In genomic region chr11:5688482-5688881, GRCh38 we compare ENCODE assay signal across 2 cellular contexts.
TF ChIP-seq lines count a peak whose summit lies in the region.

No MANE protein-coding gene starts in this region.

TF ChIP-seq in SK-N-SH, 30 proteins besides CTCF, POLR2A, EP300 and RAD21 (continued from another document):
- TF ChIP-seq ELF1 (IDR thresholded peaks at IDR 0.05): no peak
- TF ChIP-seq, protein P1, sequence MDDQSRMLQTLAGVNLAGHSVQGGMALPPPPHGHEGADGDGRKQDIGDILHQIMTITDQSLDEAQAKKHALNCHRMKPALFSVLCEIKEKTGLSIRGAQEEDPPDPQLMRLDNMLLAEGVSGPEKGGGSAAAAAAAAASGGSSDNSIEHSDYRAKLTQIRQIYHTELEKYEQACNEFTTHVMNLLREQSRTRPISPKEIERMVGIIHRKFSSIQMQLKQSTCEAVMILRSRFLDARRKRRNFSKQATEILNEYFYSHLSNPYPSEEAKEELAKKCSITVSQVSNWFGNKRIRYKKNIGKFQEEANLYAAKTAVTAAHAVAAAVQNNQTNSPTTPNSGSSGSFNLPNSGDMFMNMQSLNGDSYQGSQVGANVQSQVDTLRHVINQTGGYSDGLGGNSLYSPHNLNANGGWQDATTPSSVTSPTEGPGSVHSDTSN (IDR thresholded peaks at IDR 0.05): no peak
- no peak for TF ChIP-seq TEAD4 (IDR thresholded peaks at IDR 0.05; ENCODE audit: borderline replicate concordance, insufficient read depth)
- no peak for TF ChIP-seq CHD2 (IDR thresholded peaks at IDR 0.05; ENCODE audit: low read length, partially characterized antibody)
- TF ChIP-seq RFX5 (IDR thresholded peaks at IDR 0.05; ENCODE audit: low read length): no peak
TF ChIP-seq in SK-N-SH: peak in this region for 0.

TF ChIP-seq in SK-N-SH treated with all-trans-retinoic acid at 6 μM for 48 hours, 23 proteins besides CTCF, POLR2A, EP300 and RAD21 (continued from another document):
- TF ChIP-seq ZFP3 (CRISPR knock-in tag; IDR thresholded peaks at IDR 0.05): no peak
- TF ChIP-seq ZNF565 (CRISPR knock-in tag; conservative IDR thresholded peaks at IDR 0.05; ENCODE audit: low read depth): no peak
- TF ChIP-seq CSRNP3 (CRISPR knock-in tag; IDR thresholded peaks at IDR 0.05): no peak
- no peak for TF ChIP-seq ISL1 (CRISPR knock-in tag; IDR thresholded peaks at IDR 0.05)
- no peak for TF ChIP-seq PATZ1 (CRISPR knock-in tag; IDR thresholded peaks at IDR 0.05; ENCODE audit: borderline replicate concordance)
- TF ChIP-seq SNAI2 (CRISPR knock-in tag; IDR thresholded peaks at IDR 0.05): no peak
- no peak for TF ChIP-seq ZNF70 (CRISPR knock-in tag; IDR thresholded peaks at IDR 0.05)
- TF ChIP-seq ZC3H10 (CRISPR knock-in tag; IDR thresholded peaks at IDR 0.05): no peak
- TF ChIP-seq, protein P2, sequence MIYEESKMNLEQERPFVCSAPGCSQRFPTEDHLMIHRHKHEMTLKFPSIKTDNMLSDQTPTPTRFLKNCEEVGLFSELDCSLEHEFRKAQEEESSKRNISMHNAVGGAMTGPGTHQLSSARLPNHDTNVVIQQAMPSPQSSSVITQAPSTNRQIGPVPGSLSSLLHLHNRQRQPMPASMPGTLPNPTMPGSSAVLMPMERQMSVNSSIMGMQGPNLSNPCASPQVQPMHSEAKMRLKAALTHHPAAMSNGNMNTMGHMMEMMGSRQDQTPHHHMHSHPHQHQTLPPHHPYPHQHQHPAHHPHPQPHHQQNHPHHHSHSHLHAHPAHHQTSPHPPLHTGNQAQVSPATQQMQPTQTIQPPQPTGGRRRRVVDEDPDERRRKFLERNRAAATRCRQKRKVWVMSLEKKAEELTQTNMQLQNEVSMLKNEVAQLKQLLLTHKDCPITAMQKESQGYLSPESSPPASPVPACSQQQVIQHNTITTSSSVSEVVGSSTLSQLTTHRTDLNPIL (CRISPR knock-in tag; IDR thresholded peaks at IDR 0.05; ENCODE audit: low read depth): no peak
- TF ChIP-seq TCF4 (CRISPR knock-in tag; IDR thresholded peaks at IDR 0.05; ENCODE audit: borderline replicate concordance): no peak
- no peak for TF ChIP-seq CSDC2 (CRISPR knock-in tag; IDR thresholded peaks at IDR 0.05)
- no peak for TF ChIP-seq RARB (CRISPR knock-in tag; IDR thresholded peaks at IDR 0.05)
- TF ChIP-seq TSHZ2 (CRISPR knock-in tag; IDR thresholded peaks at IDR 0.05): no peak
- no peak for TF ChIP-seq ZFP30 (CRISPR knock-in tag; IDR thresholded peaks at IDR 0.05)
- no peak for TF ChIP-seq TOX (CRISPR knock-in tag; IDR thresholded peaks at IDR 0.05; ENCODE audit: borderline replicate concordance)
- no peak for TF ChIP-seq PPARA (CRISPR knock-in tag; IDR thresholded peaks at IDR 0.05; ENCODE audit: borderline replicate concordance)
- TF ChIP-seq GLIS3 (CRISPR knock-in tag; IDR thresholded peaks at IDR 0.05): no peak
- TF ChIP-seq ARNTL (CRISPR knock-in tag; IDR thresholded peaks at IDR 0.05; ENCODE audit: borderline replicate concordance, low read depth): no peak
